8 cellular contexts compared by ENCODE assay signal in genomic region chr5:44789372-44789771, GRCh38. TPM values are rescaled to one million over a fixed set of nuclear protein-coding genes. Genes with fewer than 3 reads are reported as not detected.
DNase-seq lines count a peak whose midpoint lies in the region; TF ChIP-seq lines count a peak whose summit lies in the region.
"Not testable (repeated sequence)": the region's sequence is repeated elsewhere in the genome, so short reads cannot be mapped to it uniquely, and the experiment has no call there.

No MANE protein-coding gene starts in this region.

- H3K4me3 ChIP-seq in foreskin fibroblast (ENCODE audit: low read depth in 1 of 2, low read length in 2 of 2): not testable (repeated sequence)

- TF ChIP-seq CTCF in foreskin fibroblast (IDR thresholded peaks at IDR 0.05; ENCODE audit: low read depth, low read length): not testable (repeated sequence)

- DNase-seq in A172 (ENCODE audit: low spot score): peak; percentile 78
- peak; percentile 48 for DNase-seq in EL
- DNase-seq in HT1080 (ENCODE audit: low read depth): peak; percentile 64
- DNase-seq in RPMI7951 (ENCODE audit: low read depth): peak; percentile 80
- peak; percentile 6 for DNase-seq in amniotic stem cell (lab: John Stamatoyannopoulos, UW)
- peak; percentile 42 for DNase-seq in dedifferentiated amniotic fluid mesenchymal stem cell (ENCODE audit: extremely low spot score)
- DNase-seq in foreskin fibroblast: peak; percentile 4 to 9
- peak; percentile 46 for DNase-seq in pulmonary artery endothelial cell (ENCODE audit: low read depth, low spot score)

RNA-seq across cellular contexts. Expression of gene MRPS30, which starts 19.4 kb away (rescaled TPM):
- 119 and 141 TPM in 2 replicates for total RNA-seq in A172 (2014; rRNA removed; shearing (Covaris generic))
- 119 and 131 TPM in 2 replicates for total RNA-seq in HT1080 (2014; rRNA removed; shearing (Covaris generic))
- 65.6 and 74.3 TPM in 2 replicates for polyA plus RNA-seq in HT1080 (2015; cell fraction: cytosol; rRNA removed)
- polyA plus RNA-seq in HT1080 (2015; cell fraction: nucleus; rRNA removed): 65.7 and 67.5 TPM in 2 replicates
- 43.1 and 51.9 TPM in 2 replicates for total RNA-seq in RPMI7951 (2014; rRNA removed; shearing (Covaris generic))
- 61.0 and 68.5 TPM in 2 replicates for total RNA-seq in pulmonary artery endothelial cell

Comparison
In these comparisons a context has a peak if more than half of its experiments do, and no peak if none do; other contexts are left out.
1. DNase-seq: peak in every context shown above with its lines; median percentile 80 in RPMI7951; 78 in A172; 64 in HT1080; 48 in EL; 46 in pulmonary artery endothelial cell; 42 in dedifferentiated amniotic fluid mesenchymal stem cell; 6 in foreskin fibroblast; 6 in amniotic stem cell.